In genomic region chr15:98938105-98938417, GRCh38 we compare ENCODE assay signal across 17 cellular contexts.
A peak's percentile ranks its signal among the peaks of the same experiment; 100 is the strongest.
DNase-seq lines count a peak whose midpoint lies in the region; ATAC-seq and TF ChIP-seq lines count a peak whose summit lies in the region.
"Had no signal": no experiment of that assay in that cellular context is flagged by ENCODE, and none has a peak within 500 bp of the region (broad histone marks: within the 10 kb centered on the region; RNA-seq: fewer than 3 reads in every experiment).

No MANE protein-coding gene starts in this region.

- 46 to 60% methylated on average over 4 of the region's 4 CpGs for WGBS in thyroid gland, 2 donors
- WGBS in body of pancreas, 2 donors: 87 to 93% methylated on average over 4 of the region's 4 CpGs

- no peaks in the 10 kb centered on the region for H3K9me3 ChIP-seq in thyroid gland
- H3K9me3 ChIP-seq in body of pancreas: no peaks in the 10 kb centered on the region
- H3K9me3 ChIP-seq: uterus had no signal

- no peak for TF ChIP-seq POLR2A in thyroid gland (IDR thresholded peaks at IDR 0.05)
- no peak for TF ChIP-seq POLR2A in body of pancreas (IDR thresholded peaks at IDR 0.05)
- TF ChIP-seq POLR2A in erythroblast (IDR thresholded peaks at IDR 0.05; ENCODE audit: low read length): no peak

- H3K27ac ChIP-seq in thyroid gland: peak overlapping the region; percentile 93 to 97 (median 93)
- no peak overlapping the region for H3K27ac ChIP-seq in body of pancreas
- H3K27ac ChIP-seq: uterus had no signal

- ATAC-seq in left cardiac atrium: no peak
- peak; percentile 41 for ATAC-seq in GM21576 (IDR thresholded peaks at IDR 0.05; ENCODE audit: unreplicated experiment)
- peak; percentile 25 for ATAC-seq in HG03108 (IDR thresholded peaks at IDR 0.05; ENCODE audit: unreplicated experiment)
- ATAC-seq in body of pancreas: no peak
- ATAC-seq: SK-N-SH treated with all-trans-retinoic acid at 6 μM for 48 hours had no signal

- DNase-seq in cardiac septum (ENCODE audit: low spot score) (peak; percentile 17), left cardiac atrium (no peak), thyroid gland (peak in 1 of 2 donors; percentile 48), NCI-H2227 treated with DMSO at 0.1 percent for 48 hours (lab: John Stamatoyannopoulos, UW) (no peak), body of pancreas (no peak), erythroblast (lab: John Stamatoyannopoulos, UW) (no peak)
- DNase-seq: CD4-positive, alpha-beta T cell; cortex of kidney; glutamatergic neuron; mesenchymal stem cell; NCI-H226; nucleus accumbens; stimulated activated naive B cell treated with anti-CD40 and anti-IgM and Interleukin-4, amounts not matched to agents 10 μg/mL and 1 μg/mL and 100 μg/mL, for 72 hours; uterus had no signal

- peaks cover 53 to 58% of the 10 kb centered on the region in 2 donors for H3K4me1 ChIP-seq in thyroid gland
- peaks cover 36% of the 10 kb centered on the region for H3K4me1 ChIP-seq in body of pancreas
- H3K4me1 ChIP-seq: uterus had no signal

- H3K27me3 ChIP-seq in thyroid gland (no peaks in the 10 kb centered on the region), body of pancreas (no peaks in the 10 kb centered on the region)
- H3K27me3 ChIP-seq: uterus had no signal

- peaks cover 0 to 3% of the 10 kb centered on the region in 2 donors for H3K36me3 ChIP-seq in thyroid gland
- H3K36me3 ChIP-seq in body of pancreas (replicated peaks in 1 of 2; ENCODE audit: insufficient read depth in 1 of 2, low read depth in 2 of 2): peaks cover 0 to 8% of the 10 kb centered on the region in 2 donors
- H3K36me3 ChIP-seq: uterus had no signal

- H3K4me3 ChIP-seq in thyroid gland (replicated peaks in 1 of 3) (no peak overlapping the region), body of pancreas (no peak overlapping the region)
- H3K4me3 ChIP-seq: uterus had no signal

- intact Hi-C loops in cardiac septum (cut with DNase I) (no loop called here), left cardiac atrium (cut with DNase I) (no loop called here), thyroid gland (cut with DNase I) (no loop called here), body of pancreas (cut with DNase I) (no loop called here)

- no peak for TF ChIP-seq CTCF in thyroid gland (IDR thresholded peaks at IDR 0.05)
- no peak for TF ChIP-seq CTCF in body of pancreas (IDR thresholded peaks at IDR 0.05)

Comparison
In these comparisons a context has a peak if more than half of its experiments do, and no peak if none do; other contexts are left out.
1. ATAC-seq: peak in GM21576 (single experiment) and HG03108 (single experiment); none in left cardiac atrium (0 of 2) and body of pancreas (single experiment).
2. H3K27ac ChIP-seq: peak in thyroid gland (3 of 3); none in body of pancreas (0 of 4).